Comparison of ENCODE assay signal across 17 cellular contexts in the genomic region with DNA sequence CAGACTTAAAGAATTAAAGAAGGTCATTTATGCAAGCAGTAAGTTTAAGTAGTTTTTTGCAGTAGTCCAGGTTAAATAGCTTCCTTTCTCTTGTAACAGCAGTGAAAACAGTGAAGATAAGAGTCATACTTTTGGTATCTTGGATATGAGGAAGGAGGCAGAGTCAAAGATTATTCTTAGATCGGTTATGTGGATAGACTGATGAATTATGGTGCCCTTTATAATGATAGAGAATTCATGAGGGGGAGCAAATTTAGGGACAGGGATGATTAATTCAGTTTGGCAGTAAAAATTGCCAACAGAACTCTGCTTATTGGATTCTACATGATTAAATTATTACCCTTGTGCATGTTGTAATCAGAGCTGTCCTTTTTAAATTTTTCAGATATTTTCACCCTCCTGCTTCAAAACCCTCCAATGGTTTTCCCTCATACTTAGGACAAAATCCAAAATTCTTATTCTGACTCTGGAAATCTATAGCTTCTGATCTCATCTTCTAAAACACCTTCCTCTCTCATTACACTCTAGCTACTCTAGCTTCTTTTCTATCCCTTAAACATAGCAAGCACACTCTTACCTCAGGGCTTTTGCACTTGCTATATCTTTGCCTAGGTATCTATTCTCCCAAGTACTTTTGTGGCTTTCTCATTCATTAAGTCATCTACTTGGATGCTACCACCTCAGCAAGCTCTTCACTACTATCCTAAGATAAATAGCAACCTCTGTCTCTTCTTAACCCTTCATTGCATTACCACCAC.
DNase-seq lines count a peak whose midpoint lies in the region; ATAC-seq and TF ChIP-seq lines count a peak whose summit lies in the region.
"Had no signal": no experiment of that assay in that cellular context is flagged by ENCODE, and none has a peak within 500 bp of the region (broad histone marks: within the 10 kb centered on the region; RNA-seq: fewer than 3 reads in every experiment).

No MANE protein-coding gene starts in this region.

- no peaks in the 10 kb centered on the region for H3K27me3 Mint-ChIP-seq in chondrocyte (ENCODE audit: low read depth)
- H3K27me3 Mint-ChIP-seq: activated naive CD4-positive, alpha-beta T cell treated with anti-CD3 and anti-CD28 coated beads, Interleukin-2, amount 50 U/mL, for 24 hours had no signal

- H3K9me3 Mint-ChIP-seq in chondrocyte (ENCODE audit: low read depth) = peaks cover 4% of the 10 kb centered on the region
- H3K9me3 Mint-ChIP-seq: activated naive CD4-positive, alpha-beta T cell treated with anti-CD3 and anti-CD28 coated beads, Interleukin-2, amount 50 U/mL, for 24 hours had no signal

- H3K27ac Mint-ChIP-seq in chondrocyte (ENCODE audit: unreplicated experiment) = peak overlapping the region; percentile 90
- H3K27ac Mint-ChIP-seq: activated naive CD4-positive, alpha-beta T cell treated with anti-CD3 and anti-CD28 coated beads, Interleukin-2, amount 50 U/mL, for 24 hours had no signal

- DNase-seq in AG20443 (ENCODE audit: low spot score) = peak; percentile 36
- DNase-seq in HS-5 (ENCODE audit: low read depth) = peak; percentile 33
- no peak for DNase-seq in chondrocyte (ENCODE audit: low spot score)
- peak; percentile 44 for DNase-seq in myocyte (ENCODE audit: low read depth)
- DNase-seq in dorsolateral prefrontal cortex = no peak
- no peak for DNase-seq in left ventricle myocardium inferior
- DNase-seq: activated CD4-positive, CD25-positive, alpha-beta regulatory T cell; BE2C; esophagus squamous epithelium; KG1; NCI-H146; NCI-H510A; OCI-M1 had no signal

- intact Hi-C loops in dorsolateral prefrontal cortex (cut with DNase I) = no loop called here
- intact Hi-C loops in left ventricle myocardium inferior (cut with micrococcal nuclease) = no loop called here

- H3K27ac ChIP-seq in dorsolateral prefrontal cortex (no peak overlapping the region), left ventricle myocardium inferior (replicated peaks) (no peak overlapping the region)
- H3K27ac ChIP-seq: esophagus squamous epithelium, parathyroid adenoma had no signal

- peaks cover 29% of the 10 kb centered on the region for H3K4me1 Mint-ChIP-seq in chondrocyte (ENCODE audit: low read depth)

- no peaks in the 10 kb centered on the region for H3K4me1 ChIP-seq in left ventricle myocardium inferior
- H3K4me1 ChIP-seq: BE2C, parathyroid adenoma had no signal

- H3K4me3 ChIP-seq in dorsolateral prefrontal cortex (no peak overlapping the region), left ventricle myocardium inferior (no peak overlapping the region)
- H3K4me3 ChIP-seq: esophagus squamous epithelium had no signal

- H3K27me3 ChIP-seq in dorsolateral prefrontal cortex (no peaks in the 10 kb centered on the region), left ventricle myocardium inferior (ENCODE audit: low read depth) (no peaks in the 10 kb centered on the region)
- H3K27me3 ChIP-seq: BE2C, esophagus squamous epithelium had no signal

- H3K4me3 Mint-ChIP-seq in chondrocyte (ENCODE audit: unreplicated experiment) = peak overlapping the region; percentile 5
- H3K4me3 Mint-ChIP-seq: activated naive CD4-positive, alpha-beta T cell treated with anti-CD3 and anti-CD28 coated beads, Interleukin-2, amount 50 U/mL, for 24 hours had no signal

- H3K36me3 ChIP-seq in left ventricle myocardium inferior = peaks cover 6% of the 10 kb centered on the region
- H3K36me3 ChIP-seq: BE2C had no signal

- H3K9me3 ChIP-seq in left ventricle myocardium inferior (replicated peaks) = no peaks in the 10 kb centered on the region
- H3K9me3 ChIP-seq: BE2C, esophagus squamous epithelium had no signal

- H3K36me3 Mint-ChIP-seq in chondrocyte (ENCODE audit: low read depth) = peaks cover 2% of the 10 kb centered on the region

- no peak for TF ChIP-seq CTCF in chondrocyte (IDR thresholded peaks at IDR 0.05)
- no peak for TF ChIP-seq CTCF in dorsolateral prefrontal cortex (IDR thresholded peaks at IDR 0.05 in 54 of 56, conservative IDR thresholded peaks at IDR 0.05 in 2 of 56; ENCODE audit: low read depth in 1 of 56, partially characterized antibody in 56 of 56)
- TF ChIP-seq CTCF in left ventricle myocardium inferior (IDR thresholded peaks at IDR 0.05; ENCODE audit: borderline replicate concordance) = no peak

- ATAC-seq in HG03095 (IDR thresholded peaks at IDR 0.05; ENCODE audit: unreplicated experiment) (no peak), HG03097 (IDR thresholded peaks at IDR 0.05; ENCODE audit: low FRiP score, unreplicated experiment) (no peak)

Comparison
In these comparisons a context has a peak if more than half of its experiments do, and no peak if none do; other contexts are left out.
1. DNase-seq: peak in AG20443 (single experiment), HS-5 (single experiment) and myocyte (single experiment); none in chondrocyte (single experiment), dorsolateral prefrontal cortex (0 of 10) and left ventricle myocardium inferior (single experiment).